Comparison of ENCODE assay signal across 10 cellular contexts in the genomic region with DNA sequence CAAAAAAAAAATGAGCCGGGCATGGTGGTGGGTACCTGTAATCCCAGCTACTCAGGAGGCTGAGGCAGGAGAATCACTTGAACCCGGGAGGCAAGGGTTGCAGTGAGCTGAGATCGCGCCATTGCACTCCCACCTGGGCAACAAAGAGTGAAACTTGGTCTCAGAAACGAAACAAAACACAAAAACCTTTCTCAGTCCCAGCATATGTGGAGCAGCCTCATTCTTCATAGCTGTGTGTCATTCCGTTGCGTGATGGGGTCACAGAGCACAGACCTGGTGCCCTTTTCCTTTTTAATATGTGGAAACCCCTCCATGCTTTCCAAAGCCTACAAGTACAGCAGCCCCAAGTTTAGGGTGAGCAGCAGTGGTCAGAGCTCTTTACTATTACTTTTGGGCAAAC. TPM values are rescaled to one million over a fixed set of nuclear protein-coding genes. Genes with fewer than 3 reads are reported as not detected.
DNase-seq lines count a peak whose midpoint lies in the region; ATAC-seq, FAIRE-seq and TF ChIP-seq lines count a peak whose summit lies in the region.
"Had no signal": no experiment of that assay in that cellular context is flagged by ENCODE, and none has a peak within 500 bp of the region (broad histone marks: within the 10 kb centered on the region; RNA-seq: fewer than 3 reads in every experiment).

No MANE protein-coding gene starts in this region.

- TF ChIP-seq CTCF in A549 (IDR thresholded peaks at IDR 0.05), result no peak
- no peak for TF ChIP-seq CTCF in Panc1 (IDR thresholded peaks at IDR 0.05)
- no peak for TF ChIP-seq CTCF in fibroblast of lung (conservative IDR thresholded peaks at IDR 0.05 in 1 of 2, IDR thresholded peaks at IDR 0.05 in 1 of 2; ENCODE audit: low read depth in 1 of 2, low read length in 2 of 2)
- no peak for TF ChIP-seq CTCF in nephron (IDR thresholded peaks at IDR 0.05; ENCODE audit: unreplicated experiment in 3 of 3)
- no peak for TF ChIP-seq CTCF in HFFc6 (IDR thresholded peaks at IDR 0.05)

- H3K9me3 ChIP-seq in A549 (no peaks in the 10 kb centered on the region), Panc1 (ENCODE audit: control insufficient read depth, insufficient read depth, low read depth, low read length) (no peaks in the 10 kb centered on the region), fibroblast of lung (ENCODE audit: control insufficient read depth, insufficient read depth, low read depth, low read length) (no peaks in the 10 kb centered on the region)

- H3K4me1 Mint-ChIP-seq in nephron (peaks cover 9% of the 10 kb centered on the region), HFFc6 (ENCODE audit: low read depth) (no peaks in the 10 kb centered on the region; the same call in 1 of the 2 replicates)

- in situ Hi-C loops in Panc1 (cut with HindIII; ENCODE audit: low pct_unique_long_range_greater_than_20kb, low sequenced_read_pairs), result no loop called here
- in situ Hi-C loops in KBM-7 (cut with MboI; ENCODE audit: low pct_unique_long_range_greater_than_20kb, low sequenced_read_pairs), result no loop called here

- H3K4me2 ChIP-seq in A549 (peak overlapping the region; percentile 81), fibroblast of lung (ENCODE audit: extremely low read depth, insufficient read depth, low read length) (peak overlapping the region; percentile 90)

- WGBS in A549 (ENCODE audit: missing lambda C conversion rate), result 71% methylated on average over 7 of the region's 7 CpGs

- H3K4me3 ChIP-seq in A549 (peak overlapping the region; percentile 20; the same call in 1 of the 3 replicates), Panc1 (ENCODE audit: low read depth in 2 of 2, low read length in 2 of 2) (peak overlapping the region; percentile 24 to 48), fibroblast of lung (replicated peaks in 1 of 4; ENCODE audit: control extremely low read depth in 1 of 4, insufficient read depth in 1 of 4, low read depth in 3 of 4, low read length in 4 of 4) (peak overlapping the region in 3 of 4 experiments; percentile 0 to 48 (median 31))

- H3K9me3 Mint-ChIP-seq in nephron (no peaks in the 10 kb centered on the region), HFFc6 (no peaks in the 10 kb centered on the region)

- peak overlapping the region; percentile 96 to 99 (median 99) for H3K27ac Mint-ChIP-seq in nephron
- H3K27ac Mint-ChIP-seq in HFFc6, result no peak overlapping the region

- H3K4me1 ChIP-seq in A549, result peaks cover 31% of the 10 kb centered on the region
- peaks cover 4% of the 10 kb centered on the region; the same call in 1 of the 2 replicates for H3K4me1 ChIP-seq in Panc1 (ENCODE audit: control insufficient read depth, insufficient read depth, low read length)
- no peaks in the 10 kb centered on the region for H3K4me1 ChIP-seq in fibroblast of lung (ENCODE audit: control insufficient read depth, extremely low read depth, insufficient read depth, low read length)

- H4K20me1 ChIP-seq in fibroblast of lung (ENCODE audit: control insufficient read depth, extremely low read depth, insufficient read depth, low read length), result no peaks in the 10 kb centered on the region

- no peak for TF ChIP-seq RAD21 in A549 (conservative IDR thresholded peaks at IDR 0.05 in 1 of 2, IDR thresholded peaks at IDR 0.05 in 1 of 2)

- H3K79me2 ChIP-seq in fibroblast of lung (ENCODE audit: control insufficient read depth, insufficient read depth, low read length), result no peaks in the 10 kb centered on the region

- H3K36me3 ChIP-seq in Panc1 (ENCODE audit: control insufficient read depth, insufficient read depth, low read length), result no peaks in the 10 kb centered on the region
- peaks cover 7% of the 10 kb centered on the region for H3K36me3 ChIP-seq in fibroblast of lung (ENCODE audit: control insufficient read depth, insufficient read depth, low read length)

- no peak for TF ChIP-seq EP300 in A549 (IDR thresholded peaks at IDR 0.05)

- peak in 1 of 2 experiments; percentile 39; a peak in 3 of 6 replicates for ATAC-seq in A549
- ATAC-seq in Panc1, result peak; percentile 55
- no peak for ATAC-seq in GM18867 (IDR thresholded peaks at IDR 0.05; ENCODE audit: unreplicated experiment)

- CTCF ChIA-PET in A549 (lab: Yijun Ruan, JAX) (interaction anchor here (0.7 to 10.7 kb wide), 7 partner anchors 9 to 533 kb away, joined by 3 to 45 read pairs (median 3); no protein-coding TSS in a partner anchor), Panc1 (lab: Charles Lee) (no interaction called here)

- TF ChIP-seq POLR2A in A549 (IDR thresholded peaks at IDR 0.05; ENCODE audit: low read length), result no peak

- peak overlapping the region in 2 of 3 experiments; percentile 76 to 80 for H3K4me3 Mint-ChIP-seq in nephron
- H3K4me3 Mint-ChIP-seq in HFFc6, result no peak overlapping the region

- intact Hi-C loops in Panc1 (cut with micrococcal nuclease; ENCODE audit: unreplicated experiment), result no loop called here

- H3K36me3 Mint-ChIP-seq in nephron (ENCODE audit: low read depth), result peaks cover 57% of the 10 kb centered on the region
- H3K36me3 Mint-ChIP-seq in HFFc6 (ENCODE audit: low read depth), result peaks cover 19% of the 10 kb centered on the region

- H2AFZ ChIP-seq in fibroblast of lung (ENCODE audit: low read length), result no peak overlapping the region

- BruUV-seq in Panc1 (replicated peaks; lab: Mats Ljungman, UMichigan), result no TSS peak

- no peak for FAIRE-seq in A549 (lab: Jason Lieb, UNC)

- H3K27ac ChIP-seq in A549 (peak overlapping the region; percentile 81 to 93), Panc1 (ENCODE audit: low read length) (peak overlapping the region; percentile 72), fibroblast of lung (ENCODE audit: insufficient read depth, low read length) (peak overlapping the region; percentile 86)

- H3K27me3 Mint-ChIP-seq in nephron (ENCODE audit: low read depth) (no peaks in the 10 kb centered on the region), HFFc6 (ENCODE audit: insufficient read depth) (no peaks in the 10 kb centered on the region)

- POLR2A ChIA-PET in A549 (lab: Yijun Ruan, JAX) (no interaction called here), Panc1 (lab: Charles Lee) (interaction anchor here (0.6 kb wide), 1 partner anchor 32 kb away, joined by 3 read pairs; no protein-coding TSS in a partner anchor)

- no peak for DNase-seq in A549 (ENCODE audit: low read depth in 1 of 2, low spot score in 1 of 2)
- DNase-seq in Panc1 (ENCODE audit: low read depth, low spot score), result no peak
- DNase-seq in fibroblast of lung (ENCODE audit: low read depth in 2 of 2), result no peak
- DNase-seq in effector CD4-positive, alpha-beta T cell, result no peak
- no peak for DNase-seq in HFFc6
- DNase-seq in KBM-7, result no peak
- DNase-seq: islet precursor cell, NCI-H2227 treated with DMSO at 0.1 percent for 48 hours had no signal

- H3K27me3 ChIP-seq in Panc1 (ENCODE audit: control insufficient read depth, insufficient read depth, low read length) (no peaks in the 10 kb centered on the region), fibroblast of lung (ENCODE audit: control insufficient read depth, insufficient read depth, low read length) (no peaks in the 10 kb centered on the region)

- H3K9ac ChIP-seq in fibroblast of lung (ENCODE audit: insufficient read depth, low read length), result peak overlapping the region; percentile 66

TF ChIP-seq in A549, 52 proteins besides CTCF, POLR2A, EP300 and RAD21 (continues in another document):
- TF ChIP-seq RNF2 (IDR thresholded peaks at IDR 0.05; ENCODE audit: borderline replicate concordance, low read depth), result no peak
- no peak for TF ChIP-seq CHD4 (IDR thresholded peaks at IDR 0.05; ENCODE audit: borderline replicate concordance)
- TF ChIP-seq SMC3 (IDR thresholded peaks at IDR 0.05), result no peak
- no peak for TF ChIP-seq FOSL2 (IDR thresholded peaks at IDR 0.05)
- TF ChIP-seq FOSL2 (CRISPR knock-in tag; IDR thresholded peaks at IDR 0.05), result no peak
- no peak for TF ChIP-seq ZC3H11A (IDR thresholded peaks at IDR 0.05)

RNA-seq across cellular contexts. Expression of a gene that starts 13.7 kb away (rescaled TPM):
- polyA plus RNA-seq in A549 (2011; rRNA removed), result 12.4 and 15.3 TPM in 2 replicates
- 6.8 and 11.5 TPM in 2 replicates for polyA plus RNA-seq in A549 (2012; cell fraction: cytosol; rRNA removed)
- polyA plus RNA-seq in A549 (2012; cell fraction: nucleus; rRNA removed), result 8.3 and 9.9 TPM in 2 replicates
- 10.8 to 12.7 TPM (median 11.8 TPM) in 3 replicates for polyA plus RNA-seq in A549 (2017; fragmentation: RNase III; extraction: RNeasy Plus Mini Kit Qiagen cat#74134 plus additional on column Dnase treatment)
- 23.8 and 24.1 TPM in 2 replicates for polyA minus RNA-seq in A549 (2011; rRNA and poly(A)+ RNA removed)
- total RNA-seq in Panc1 (2021; ENCODE audit: unreplicated experiment), result 21.9 TPM
- 14.1 TPM for polyA plus RNA-seq in Panc1 (2012; ENCODE audit: insufficient read length)
- total RNA-seq in fibroblast of lung, result 7.4 and 13.2 TPM in 2 replicates
- 14.5 and 21.0 TPM in 2 replicates for polyA plus RNA-seq in fibroblast of lung
- polyA plus RNA-seq in fibroblast of lung (2012), result 23.9 and 28.2 TPM in 2 replicates
- 74.8 and 81.1 TPM in 2 replicates for polyA minus RNA-seq in fibroblast of lung (ENCODE audit: low replicate concordance)
- 10 to 100 TPM; 38.9 to 49.8 (median 43.5) TPM for total RNA-seq in HFFc6 (2021; fragmentation: NEBNext Ultra II Directional; extraction: Animal tissue kit (Norgen Biotek cat#: 25700))

RNA-seq across cellular contexts. Expression of a gene that starts 19.1 kb away (rescaled TPM):
- 0.66 and 0.90 TPM in 2 replicates for polyA plus RNA-seq in A549 (2011; rRNA removed)
- polyA plus RNA-seq in A549 (2012; cell fraction: cytosol; rRNA removed), result 1.1 TPM in 2 replicates
- polyA plus RNA-seq in A549 (2012; cell fraction: nucleus; rRNA removed), result 3.5 and 3.8 TPM in 2 replicates
- polyA plus RNA-seq in A549 (2017; fragmentation: RNase III; extraction: RNeasy Plus Mini Kit Qiagen cat#74134 plus additional on column Dnase treatment), result 0.13 to 0.41 TPM in 2 of 3 replicates, not detected in the other
- polyA minus RNA-seq in A549 (2011; rRNA and poly(A)+ RNA removed), result 1.2 and 1.5 TPM in 2 replicates
- 1.3 TPM for total RNA-seq in Panc1 (2021; ENCODE audit: unreplicated experiment)
- polyA plus RNA-seq in Panc1 (2012; ENCODE audit: insufficient read length), result 2.4 TPM
- total RNA-seq in fibroblast of lung, result 0.51 and 0.83 TPM in 2 replicates
- polyA plus RNA-seq in fibroblast of lung, result 0.60 and 3.9 TPM in 2 replicates
- polyA plus RNA-seq in fibroblast of lung (2012), result 0.20 and 2.3 TPM in 2 replicates
- polyA minus RNA-seq in fibroblast of lung (ENCODE audit: low replicate concordance), result 0.59 and 2.7 TPM in 2 replicates
- total RNA-seq in HFFc6 (2021; fragmentation: NEBNext Ultra II Directional; extraction: Animal tissue kit (Norgen Biotek cat#: 25700)), result under 1 TPM; 0.14 to 0.43 (median 0.29) TPM

RNA-seq across cellular contexts. Expression of a gene that starts 58.5 kb away (rescaled TPM):
- polyA plus RNA-seq in A549 (2011; rRNA removed), result 9.7 and 11.7 TPM in 2 replicates
- 6.1 and 7.3 TPM in 2 replicates for polyA plus RNA-seq in A549 (2012; cell fraction: cytosol; rRNA removed)
- polyA plus RNA-seq in A549 (2012; cell fraction: nucleus; rRNA removed), result 3.3 and 4.6 TPM in 2 replicates
- polyA plus RNA-seq in A549 (2017; fragmentation: RNase III; extraction: RNeasy Plus Mini Kit Qiagen cat#74134 plus additional on column Dnase treatment), result 4.7 to 5.9 TPM (median 5.7 TPM) in 3 replicates
- 5.2 and 5.3 TPM in 2 replicates for polyA minus RNA-seq in A549 (2011; rRNA and poly(A)+ RNA removed)
- total RNA-seq in Panc1 (2021; ENCODE audit: unreplicated experiment), result 10.5 TPM
- polyA plus RNA-seq in Panc1 (2012; ENCODE audit: insufficient read length), result 8.2 TPM
- 10.3 and 14.9 TPM in 2 replicates for total RNA-seq in fibroblast of lung
- polyA plus RNA-seq in fibroblast of lung, result 8.6 and 30.9 TPM in 2 replicates
- polyA plus RNA-seq in fibroblast of lung (2012), result 6.2 and 23.3 TPM in 2 replicates
- 5.5 and 32.2 TPM in 2 replicates for polyA minus RNA-seq in fibroblast of lung (ENCODE audit: low replicate concordance)
- 1 to 10 TPM; 1.6 to 2.9 (median 2.4) TPM for total RNA-seq in HFFc6 (2021; fragmentation: NEBNext Ultra II Directional; extraction: Animal tissue kit (Norgen Biotek cat#: 25700))
